ENCODE assay signal across 8 cellular contexts in genomic region chr12:26028953-26029740, GRCh38.
DNase-seq lines count a peak whose midpoint lies in the region; ATAC-seq, FAIRE-seq and TF ChIP-seq lines count a peak whose summit lies in the region.

No MANE protein-coding gene starts in this region.

- no peak overlapping the region for H3K4me2 ChIP-seq in GM12878 (ENCODE audit: control insufficient read depth, insufficient read depth)

- no peak for TF ChIP-seq POLR2A in GM12878 (IDR thresholded peaks at IDR 0.05; ENCODE audit: low read depth, low read length)

- H3K27ac ChIP-seq in GM12878 (ENCODE audit: control insufficient read depth, insufficient read depth) (no peak overlapping the region), substantia nigra (ENCODE audit: low read depth, low read length, poor library complexity, severe bottlenecking) (peak overlapping the region; percentile 23)

- H3K4me3 ChIP-seq in GM12878 = no peak overlapping the region

- H3K36me3 ChIP-seq in GM12878 (ENCODE audit: control insufficient read depth in 2 of 2, insufficient read depth in 2 of 2, low read length in 1 of 2) = no peaks in the 10 kb centered on the region

- H3K27me3 ChIP-seq in GM12878 (replicated peaks in 1 of 2; ENCODE audit: control insufficient read depth in 2 of 2, insufficient read depth in 2 of 2, low read length in 1 of 2) = no peaks in the 10 kb centered on the region

- CTCF ChIA-PET in GM12878 (lab: Yijun Ruan, JAX) = interaction anchor here (0.8 to 2.9 kb wide), 6 partner anchors 9 to 595 kb away, joined by 3 to 16 read pairs (median 4); no protein-coding TSS in a partner anchor

- H3K79me2 ChIP-seq in GM12878 (ENCODE audit: control insufficient read depth, insufficient read depth, low read length) = no peaks in the 10 kb centered on the region

- SMC1A ChIA-PET in GM12878 (lab: Charles Lee; ENCODE audit: uncharacterized antibody, unreplicated experiment) = interaction anchor here (0.9 kb wide), 1 partner anchor 592 kb away, joined by 3 read pairs; no protein-coding TSS in a partner anchor

- TF ChIP-seq RAD21 in GM12878 (IDR thresholded peaks at IDR 0.05; ENCODE audit: insufficient read depth, low read depth, low read length) = peak; percentile 76

- H2AFZ ChIP-seq in GM12878 (ENCODE audit: control insufficient read depth, low read depth, low read length) = no peak overlapping the region

- POLR2A ChIA-PET in GM12878 (lab: Charles Lee) = no interaction called here

- H3K4me1 ChIP-seq in GM12878 (ENCODE audit: control insufficient read depth, insufficient read depth, low read length) = no peaks in the 10 kb centered on the region

- peak; percentile 18 for DNase-seq in stimulated activated CD4-positive, alpha-beta T cell treated with anti-CD3 and anti-CD28 coated beads, Interleukin-15, amount 100 ng/mL, for 24 hours
- no peak for DNase-seq in stimulated activated CD4-positive, alpha-beta T cell treated with anti-CD3 and anti-CD28 coated beads, Interleukin-4, amount 100 ng/mL, for 1 hour
- peak; percentile 38 for DNase-seq in NCI-H1105 treated with DMSO at 0.1 percent for 48 hours (lab: John Stamatoyannopoulos, UW)
- DNase-seq in GM12878 (ENCODE audit: low read depth, low spot score) = no peak
- peak; percentile 79 for DNase-seq in inferior parietal cortex (ENCODE audit: extremely low spot score)
- DNase-seq in substantia nigra (lab: John Stamatoyannopoulos, UW) = peak in 12 of 49 donors; percentile 11 to 58 (median 23)

- no peak for TF ChIP-seq EP300 in GM12878 (IDR thresholded peaks at IDR 0.05; ENCODE audit: borderline replicate concordance in 1 of 2, control insufficient read depth in 1 of 2, low read depth in 2 of 2, low read length in 2 of 2)

- intact Hi-C loops in GM12878 (cut with micrococcal nuclease; ENCODE audit: unreplicated experiment) = loop anchor here (1.0 kb wide), 1 partner anchor 593 kb away; no protein-coding TSS in a partner anchor

- H3K9me3 ChIP-seq in GM12878 (replicated peaks; ENCODE audit: control insufficient read depth, insufficient read depth, low read length) = no peaks in the 10 kb centered on the region

- FAIRE-seq in GM12878 (lab: Jason Lieb, UNC) = peak; percentile 75

- ATAC-seq in GM12878 = peak; percentile 58; the same call in 2 of the 3 replicates
- no peak for ATAC-seq in GM19463 (IDR thresholded peaks at IDR 0.05; ENCODE audit: unreplicated experiment)
- ATAC-seq in HG02642 (IDR thresholded peaks at IDR 0.05; ENCODE audit: poor library complexity, unreplicated experiment) = no peak

- BruUV-seq in GM12878 (replicated peaks; lab: Mats Ljungman, UMichigan) = no TSS peak

- RAD21 ChIA-PET in GM12878 (lab: Charles Lee; ENCODE audit: unreplicated experiment) = no interaction called here

- in situ Hi-C loops in GM12878 (cut with MboI) = loop anchor here (5.0 kb wide), 1 partner anchor 592 kb away; no protein-coding TSS in a partner anchor

- no peak overlapping the region for H3K9ac ChIP-seq in GM12878 (ENCODE audit: control insufficient read depth, insufficient read depth, low read length)

- TF ChIP-seq CTCF in GM12878 (IDR thresholded peaks at IDR 0.05 in 2 of 3, conservative IDR thresholded peaks at IDR 0.05 in 1 of 3; ENCODE audit: control insufficient read depth in 2 of 3, extremely low read depth in 1 of 3, insufficient read depth in 1 of 3, low read depth in 3 of 3, low read length in 3 of 3) = peak; percentile 66 to 71 (median 67)

- WGBS in GM12878 (ENCODE audit: insufficient coverage, insufficient replicate concordance, low lambda C conversion rate, missing lambda C conversion rate) = 15% methylated on average over 4 of the region's 4 CpGs

- H4K20me1 ChIP-seq in GM12878 (ENCODE audit: control insufficient read depth, insufficient read depth) = no peaks in the 10 kb centered on the region

TF ChIP-seq in GM12878, 131 proteins besides CTCF, POLR2A, EP300 and RAD21:
- TF ChIP-seq MEF2A (IDR thresholded peaks at IDR 0.05; ENCODE audit: insufficient read depth, low read depth, low read length) (no peak), POLR2AphosphoS5 (IDR thresholded peaks at IDR 0.05; ENCODE audit: low read length) (no peak), SMC3 (IDR thresholded peaks at IDR 0.05; ENCODE audit: borderline replicate concordance, low read length) (peak; percentile 83), SUPT20H (IDR thresholded peaks at IDR 0.05; ENCODE audit: borderline replicate concordance, control insufficient read depth, low read depth, low read length) (no peak), MEF2B (IDR thresholded peaks at IDR 0.05; ENCODE audit: partially characterized antibody, poor library complexity, severe bottlenecking) (no peak), WRNIP1 (IDR thresholded peaks at IDR 0.05; ENCODE audit: borderline replicate concordance, low read depth, low read length) (no peak)
- TF ChIP-seq, protein P1, sequence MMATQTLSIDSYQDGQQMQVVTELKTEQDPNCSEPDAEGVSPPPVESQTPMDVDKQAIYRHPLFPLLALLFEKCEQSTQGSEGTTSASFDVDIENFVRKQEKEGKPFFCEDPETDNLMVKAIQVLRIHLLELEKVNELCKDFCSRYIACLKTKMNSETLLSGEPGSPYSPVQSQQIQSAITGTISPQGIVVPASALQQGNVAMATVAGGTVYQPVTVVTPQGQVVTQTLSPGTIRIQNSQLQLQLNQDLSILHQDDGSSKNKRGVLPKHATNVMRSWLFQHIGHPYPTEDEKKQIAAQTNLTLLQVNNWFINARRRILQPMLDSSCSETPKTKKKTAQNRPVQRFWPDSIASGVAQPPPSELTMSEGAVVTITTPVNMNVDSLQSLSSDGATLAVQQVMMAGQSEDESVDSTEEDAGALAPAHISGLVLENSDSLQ (IDR thresholded peaks at IDR 0.05) = no peak

Comparison
In these comparisons a context has a peak if more than half of its experiments do, and no peak if none do; other contexts are left out.
1. DNase-seq: peak in stimulated activated CD4-positive, alpha-beta T cell treated with anti-CD3 and anti-CD28 coated beads, Interleukin-15, amount 100 ng/mL, for 24 hours (single experiment), NCI-H1105 treated with DMSO at 0.1 percent for 48 hours (single experiment) and inferior parietal cortex (single experiment); none in stimulated activated CD4-positive, alpha-beta T cell treated with anti-CD3 and anti-CD28 coated beads, Interleukin-4, amount 100 ng/mL, for 1 hour (single experiment) and GM12878 (single experiment).